2 cellular contexts compared by ENCODE assay signal in the genomic region with DNA sequence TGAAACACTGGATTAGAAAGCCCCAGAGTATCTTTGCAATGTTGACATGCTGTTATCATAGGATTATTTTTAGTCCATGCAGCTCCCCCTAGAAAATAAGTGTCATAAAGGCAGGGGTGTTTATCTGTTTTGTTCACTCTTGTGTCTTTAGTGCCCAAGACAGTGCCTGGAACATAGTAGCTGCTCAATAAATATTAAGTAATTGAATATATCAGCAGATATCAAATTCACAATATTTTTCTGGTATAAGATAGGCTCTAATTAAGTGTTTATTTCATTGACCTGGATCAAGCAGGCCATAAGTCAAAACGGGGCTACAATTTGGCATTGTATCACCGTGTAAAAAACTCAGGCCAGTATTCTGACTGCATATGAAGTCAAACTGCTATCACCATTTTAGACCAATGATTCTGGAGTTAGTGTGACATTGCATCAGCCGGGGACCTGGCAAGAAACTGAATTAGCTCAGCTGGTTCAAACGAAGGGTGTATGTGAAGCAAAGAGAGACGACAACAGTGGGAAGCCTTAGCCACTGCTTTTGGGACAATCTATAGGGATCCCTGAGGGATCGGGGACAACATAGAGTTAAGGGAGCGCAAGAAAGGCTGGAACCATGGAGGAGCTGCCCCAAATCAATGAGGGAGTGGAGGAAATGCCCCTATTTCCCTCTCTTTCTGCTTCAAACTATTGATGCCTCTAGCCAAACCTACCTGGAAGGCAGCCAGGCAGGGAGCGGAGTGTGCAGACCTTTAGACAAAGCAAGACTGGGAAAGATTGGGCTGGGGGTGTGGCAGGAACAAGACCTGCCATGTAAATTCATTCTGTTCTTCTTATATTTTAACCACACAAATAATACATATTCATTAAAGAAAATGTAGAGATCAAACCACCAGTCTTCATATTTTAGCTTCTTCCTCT.
TF ChIP-seq lines count a peak whose summit lies in the region.

No MANE protein-coding gene starts in this region.

TF ChIP-seq in liver, 16 proteins besides CTCF, POLR2A, EP300 and RAD21 (continued from another document):
- TF ChIP-seq GABPA (IDR thresholded peaks at IDR 0.05 in 1 of 2, conservative IDR thresholded peaks at IDR 0.05 in 1 of 2) (no peak), NR2F2 (IDR thresholded peaks at IDR 0.05) (no peak), HNF4G (IDR thresholded peaks at IDR 0.05) (no peak), FOXA2 (IDR thresholded peaks at IDR 0.05) (no peak), JUND (IDR thresholded peaks at IDR 0.05) (no peak), YY1 (IDR thresholded peaks at IDR 0.05) (peak; percentile 48), FOXA1 (IDR thresholded peaks at IDR 0.05) (no peak), TAF1 (conservative IDR thresholded peaks at IDR 0.05) (peak; percentile 3), RXRA (IDR thresholded peaks at IDR 0.05) (peak; percentile 22 to 40), MAX (IDR thresholded peaks at IDR 0.05) (peak; percentile 23), HNF4A (conservative IDR thresholded peaks at IDR 0.05) (peak in 1 of 2 donors; percentile 35), EGR1 (IDR thresholded peaks at IDR 0.05; ENCODE audit: low read depth in 2 of 2) (no peak)
- TF ChIP-seq, protein P1, sequence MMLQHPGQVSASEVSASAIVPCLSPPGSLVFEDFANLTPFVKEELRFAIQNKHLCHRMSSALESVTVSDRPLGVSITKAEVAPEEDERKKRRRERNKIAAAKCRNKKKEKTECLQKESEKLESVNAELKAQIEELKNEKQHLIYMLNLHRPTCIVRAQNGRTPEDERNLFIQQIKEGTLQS (IDR thresholded peaks at IDR 0.05), result peak; percentile 70
- TF ChIP-seq, protein P2, sequence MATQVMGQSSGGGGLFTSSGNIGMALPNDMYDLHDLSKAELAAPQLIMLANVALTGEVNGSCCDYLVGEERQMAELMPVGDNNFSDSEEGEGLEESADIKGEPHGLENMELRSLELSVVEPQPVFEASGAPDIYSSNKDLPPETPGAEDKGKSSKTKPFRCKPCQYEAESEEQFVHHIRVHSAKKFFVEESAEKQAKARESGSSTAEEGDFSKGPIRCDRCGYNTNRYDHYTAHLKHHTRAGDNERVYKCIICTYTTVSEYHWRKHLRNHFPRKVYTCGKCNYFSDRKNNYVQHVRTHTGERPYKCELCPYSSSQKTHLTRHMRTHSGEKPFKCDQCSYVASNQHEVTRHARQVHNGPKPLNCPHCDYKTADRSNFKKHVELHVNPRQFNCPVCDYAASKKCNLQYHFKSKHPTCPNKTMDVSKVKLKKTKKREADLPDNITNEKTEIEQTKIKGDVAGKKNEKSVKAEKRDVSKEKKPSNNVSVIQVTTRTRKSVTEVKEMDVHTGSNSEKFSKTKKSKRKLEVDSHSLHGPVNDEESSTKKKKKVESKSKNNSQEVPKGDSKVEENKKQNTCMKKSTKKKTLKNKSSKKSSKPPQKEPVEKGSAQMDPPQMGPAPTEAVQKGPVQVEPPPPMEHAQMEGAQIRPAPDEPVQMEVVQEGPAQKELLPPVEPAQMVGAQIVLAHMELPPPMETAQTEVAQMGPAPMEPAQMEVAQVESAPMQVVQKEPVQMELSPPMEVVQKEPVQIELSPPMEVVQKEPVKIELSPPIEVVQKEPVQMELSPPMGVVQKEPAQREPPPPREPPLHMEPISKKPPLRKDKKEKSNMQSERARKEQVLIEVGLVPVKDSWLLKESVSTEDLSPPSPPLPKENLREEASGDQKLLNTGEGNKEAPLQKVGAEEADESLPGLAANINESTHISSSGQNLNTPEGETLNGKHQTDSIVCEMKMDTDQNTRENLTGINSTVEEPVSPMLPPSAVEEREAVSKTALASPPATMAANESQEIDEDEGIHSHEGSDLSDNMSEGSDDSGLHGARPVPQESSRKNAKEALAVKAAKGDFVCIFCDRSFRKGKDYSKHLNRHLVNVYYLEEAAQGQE (IDR thresholded peaks at IDR 0.05), result no peak
- TF ChIP-seq, protein P3, sequence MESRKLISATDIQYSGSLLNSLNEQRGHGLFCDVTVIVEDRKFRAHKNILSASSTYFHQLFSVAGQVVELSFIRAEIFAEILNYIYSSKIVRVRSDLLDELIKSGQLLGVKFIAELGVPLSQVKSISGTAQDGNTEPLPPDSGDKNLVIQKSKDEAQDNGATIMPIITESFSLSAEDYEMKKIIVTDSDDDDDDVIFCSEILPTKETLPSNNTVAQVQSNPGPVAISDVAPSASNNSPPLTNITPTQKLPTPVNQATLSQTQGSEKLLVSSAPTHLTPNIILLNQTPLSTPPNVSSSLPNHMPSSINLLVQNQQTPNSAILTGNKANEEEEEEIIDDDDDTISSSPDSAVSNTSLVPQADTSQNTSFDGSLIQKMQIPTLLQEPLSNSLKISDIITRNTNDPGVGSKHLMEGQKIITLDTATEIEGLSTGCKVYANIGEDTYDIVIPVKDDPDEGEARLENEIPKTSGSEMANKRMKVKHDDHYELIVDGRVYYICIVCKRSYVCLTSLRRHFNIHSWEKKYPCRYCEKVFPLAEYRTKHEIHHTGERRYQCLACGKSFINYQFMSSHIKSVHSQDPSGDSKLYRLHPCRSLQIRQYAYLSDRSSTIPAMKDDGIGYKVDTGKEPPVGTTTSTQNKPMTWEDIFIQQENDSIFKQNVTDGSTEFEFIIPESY (IDR thresholded peaks at IDR 0.05), result no peak

TF ChIP-seq in HepG2, 621 proteins besides CTCF, POLR2A, EP300 and RAD21 (continued from another document):
- no peak for TF ChIP-seq SIN3A (IDR thresholded peaks at IDR 0.05; ENCODE audit: borderline replicate concordance, low read depth, low read length)
- TF ChIP-seq, protein P4, sequence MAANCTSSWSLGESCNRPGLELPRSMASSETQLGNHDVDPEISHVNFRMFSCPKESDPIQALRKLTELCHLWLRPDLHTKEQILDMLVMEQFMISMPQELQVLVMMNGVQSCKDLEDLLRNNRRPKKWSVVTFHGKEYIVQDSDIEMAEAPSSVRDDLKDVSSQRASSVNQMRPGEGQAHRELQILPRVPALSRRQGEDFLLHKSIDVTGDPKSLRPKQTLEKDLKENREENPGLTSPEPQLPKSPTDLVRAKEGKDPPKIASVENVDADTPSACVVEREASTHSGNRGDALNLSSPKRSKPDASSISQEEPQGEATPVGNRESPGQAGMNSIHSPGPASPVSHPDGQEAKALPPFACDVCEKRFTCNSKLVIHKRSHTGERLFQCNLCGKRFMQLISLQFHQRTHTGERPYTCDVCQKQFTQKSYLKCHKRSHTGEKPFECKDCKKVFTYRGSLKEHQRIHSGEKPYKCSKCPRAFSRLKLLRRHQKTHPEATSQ (CRISPR knock-in tag; IDR thresholded peaks at IDR 0.05; ENCODE audit: borderline replicate concordance), result no peak
- no peak for TF ChIP-seq ZNF329 (CRISPR knock-in tag; IDR thresholded peaks at IDR 0.05; ENCODE audit: low read depth)
- TF ChIP-seq ZNF761 (CRISPR knock-in tag; conservative IDR thresholded peaks at IDR 0.05), result no peak
- no peak for TF ChIP-seq SSRP1 (CRISPR knock-in tag; IDR thresholded peaks at IDR 0.05)
- TF ChIP-seq ZNF616 (CRISPR knock-in tag; IDR thresholded peaks at IDR 0.05; ENCODE audit: low read depth), result no peak
- TF ChIP-seq, protein P5, sequence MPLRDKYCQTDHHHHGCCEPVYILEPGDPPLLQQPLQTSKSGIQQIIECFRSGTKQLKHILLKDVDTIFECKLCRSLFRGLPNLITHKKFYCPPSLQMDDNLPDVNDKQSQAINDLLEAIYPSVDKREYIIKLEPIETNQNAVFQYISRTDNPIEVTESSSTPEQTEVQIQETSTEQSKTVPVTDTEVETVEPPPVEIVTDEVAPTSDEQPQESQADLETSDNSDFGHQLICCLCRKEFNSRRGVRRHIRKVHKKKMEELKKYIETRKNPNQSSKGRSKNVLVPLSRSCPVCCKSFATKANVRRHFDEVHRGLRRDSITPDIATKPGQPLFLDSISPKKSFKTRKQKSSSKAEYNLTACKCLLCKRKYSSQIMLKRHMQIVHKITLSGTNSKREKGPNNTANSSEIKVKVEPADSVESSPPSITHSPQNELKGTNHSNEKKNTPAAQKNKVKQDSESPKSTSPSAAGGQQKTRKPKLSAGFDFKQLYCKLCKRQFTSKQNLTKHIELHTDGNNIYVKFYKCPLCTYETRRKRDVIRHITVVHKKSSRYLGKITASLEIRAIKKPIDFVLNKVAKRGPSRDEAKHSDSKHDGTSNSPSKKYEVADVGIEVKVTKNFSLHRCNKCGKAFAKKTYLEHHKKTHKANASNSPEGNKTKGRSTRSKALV (CRISPR knock-in tag; IDR thresholded peaks at IDR 0.05), result no peak
- TF ChIP-seq ZNF891 (CRISPR knock-in tag; IDR thresholded peaks at IDR 0.05), result no peak
- no peak for TF ChIP-seq ZNF235 (CRISPR knock-in tag; IDR thresholded peaks at IDR 0.05; ENCODE audit: borderline replicate concordance)
- no peak for TF ChIP-seq ZBTB39 (CRISPR knock-in tag; IDR thresholded peaks at IDR 0.05)
- no peak for TF ChIP-seq ZNF331 (CRISPR knock-in tag; IDR thresholded peaks at IDR 0.05)
- no peak for TF ChIP-seq ZNF251 (CRISPR knock-in tag; IDR thresholded peaks at IDR 0.05)
TF ChIP-seq in HepG2: peak in this region for 0.
